In genomic region chr9:7570107-7570720, GRCh38 we compare ENCODE assay signal across 8 cellular contexts.
A peak's percentile ranks its signal among the peaks of the same experiment; 100 is the strongest.
DNase-seq lines count a peak whose midpoint lies in the region; ATAC-seq and TF ChIP-seq lines count a peak whose summit lies in the region.

No MANE protein-coding gene starts in this region.

- H3K4me1 ChIP-seq in neuronal stem cell (ENCODE audit: control insufficient read depth in 2 of 2, insufficient read depth in 1 of 2, low read depth in 1 of 2, low read length in 2 of 2), result no peaks in the 10 kb centered on the region

- H3K14ac ChIP-seq in neuronal stem cell (ENCODE audit: low read length), result no peak overlapping the region

- no peak overlapping the region for H4K8ac ChIP-seq in neuronal stem cell (ENCODE audit: low read depth, low read length)

- no peak overlapping the region for H3K4me2 ChIP-seq in neuronal stem cell (ENCODE audit: insufficient read depth, low read length, poor library complexity, severe bottlenecking)

- TF ChIP-seq CTCF in C4-2B (conservative IDR thresholded peaks at IDR 0.05), result peak; percentile 92
- peak; percentile 98 for TF ChIP-seq CTCF in epithelial cell of proximal tubule (conservative IDR thresholded peaks at IDR 0.05; ENCODE audit: low read depth, low read length)

- H2BK12ac ChIP-seq in neuronal stem cell (ENCODE audit: low read length), result no peak overlapping the region

- no peaks in the 10 kb centered on the region for H3K79me1 ChIP-seq in neuronal stem cell (ENCODE audit: low read depth, low read length)

- H3K9me3 ChIP-seq in neuronal stem cell (replicated peaks in 1 of 2; ENCODE audit: control insufficient read depth in 2 of 2, insufficient read depth in 1 of 2, low read depth in 1 of 2, low read length in 2 of 2), result no peaks in the 10 kb centered on the region

- no peak overlapping the region for H3K9ac ChIP-seq in neuronal stem cell (ENCODE audit: low read depth, low read length, poor library complexity)

- no peaks in the 10 kb centered on the region for H3K27me3 ChIP-seq in neuronal stem cell (ENCODE audit: control insufficient read depth in 3 of 3, insufficient read depth in 3 of 3, low read depth in 1 of 3, low read length in 3 of 3)

- no peak overlapping the region for H2BK5ac ChIP-seq in neuronal stem cell (ENCODE audit: low read length)

- no peak overlapping the region for H2BK15ac ChIP-seq in neuronal stem cell (ENCODE audit: low read length)

- no peak overlapping the region for H2BK120ac ChIP-seq in neuronal stem cell (ENCODE audit: low read depth, low read length)

- no peak overlapping the region for H2AK5ac ChIP-seq in neuronal stem cell (ENCODE audit: low read depth, low read length)

- DNase-seq in NCI-H446 treated with DMSO at 0.1 percent for 48 hours (lab: John Stamatoyannopoulos, UW) (peak; percentile 49), epithelial cell of proximal tubule (ENCODE audit: low read depth) (no peak), neuronal stem cell (ENCODE audit: low spot score) (peak; percentile 51), superior temporal gyrus (ENCODE audit: extremely low spot score) (peak; percentile 82)
- DNase-seq in activated CD8-positive, alpha-beta memory T cell treated with anti-CD3 and anti-CD28 coated beads for 1 hour (ENCODE audit: extremely low read depth in 1 of 2, low read depth in 1 of 2), result peak; percentile 4 to 39

- ATAC-seq in GM18867 (IDR thresholded peaks at IDR 0.05; ENCODE audit: unreplicated experiment), result peak; percentile 95
- ATAC-seq in HG03139 (IDR thresholded peaks at IDR 0.05; ENCODE audit: unreplicated experiment), result peak; percentile 82

- H3K27ac ChIP-seq in C4-2B (no peak overlapping the region), neuronal stem cell (replicated peaks; ENCODE audit: low read length) (no peak overlapping the region)

- no CpG with 5 or more reads among the region's 1 CpG for WGBS in neuronal stem cell (ENCODE audit: extremely low coverage in 2 of 2, insufficient read length in 2 of 2, insufficient replicate concordance in 1 of 2), 2 donors

- no peak overlapping the region for H3K4me3 ChIP-seq in epithelial cell of proximal tubule (ENCODE audit: low read depth, low read length)
- no peak overlapping the region for H3K4me3 ChIP-seq in neuronal stem cell (ENCODE audit: low read length in 2 of 2)

- no peak overlapping the region for H3K18ac ChIP-seq in neuronal stem cell (ENCODE audit: low read length)

- no peak overlapping the region for H3K23ac ChIP-seq in neuronal stem cell (ENCODE audit: low read depth, low read length, poor library complexity)

- no peak overlapping the region for H2AFZ ChIP-seq in neuronal stem cell (ENCODE audit: low read length)

- no peaks in the 10 kb centered on the region for H3K36me3 ChIP-seq in neuronal stem cell (replicated peaks in 1 of 2; ENCODE audit: control insufficient read depth in 2 of 2, insufficient read depth in 2 of 2, low read length in 2 of 2)

- no peak overlapping the region for H3K4ac ChIP-seq in neuronal stem cell (ENCODE audit: low read length)

- no peak overlapping the region for H4K91ac ChIP-seq in neuronal stem cell (ENCODE audit: low read depth, low read length, poor library complexity)
